ENCODE assay signal across 14 cellular contexts in genomic region chr11:128448981-128449713, GRCh38.
A peak's percentile ranks its signal among the peaks of the same experiment; 100 is the strongest.
DNase-seq lines count a peak whose midpoint lies in the region; ATAC-seq and TF ChIP-seq lines count a peak whose summit lies in the region.
"Had no signal": no experiment of that assay in that cellular context is flagged by ENCODE, and none has a peak within 500 bp of the region (broad histone marks: within the 10 kb centered on the region; RNA-seq: fewer than 3 reads in every experiment).

No MANE protein-coding gene starts in this region.

- H3K4me1 ChIP-seq in Caco-2, result peaks cover 19% of the 10 kb centered on the region
- H3K4me1 ChIP-seq in naive thymus-derived CD4-positive, alpha-beta T cell (ENCODE audit: control insufficient read depth in 2 of 2, insufficient read depth in 2 of 2, low read length in 2 of 2), result peaks cover 0 to 17% of the 10 kb centered on the region in 2 donors

- no peaks in the 10 kb centered on the region for H3K27me3 ChIP-seq in Caco-2 (replicated peaks; ENCODE audit: control insufficient read depth, insufficient read depth, low read length)
- H3K27me3 ChIP-seq in naive thymus-derived CD4-positive, alpha-beta T cell (ENCODE audit: control insufficient read depth in 2 of 2, insufficient read depth in 2 of 2, low read length in 2 of 2), result no peaks in the 10 kb centered on the region
- H3K27me3 ChIP-seq: thyroid gland had no signal

- CTCF ChIA-PET in Caco-2 (lab: Charles Lee), result interaction anchor here (0.6 to 1.7 kb wide), 4 partner anchors 60 to 292 kb away, joined by 3 to 10 read pairs (median 5); no protein-coding TSS in a partner anchor
- CTCF ChIA-PET in naive thymus-derived CD4-positive, alpha-beta T cell (lab: Charles Lee), result interaction anchor here (0.6 to 1.8 kb wide), 3 partner anchors 20 to 126 kb away, joined by 3 to 6 read pairs (median 5); no protein-coding TSS in a partner anchor

- no peak overlapping the region for H3K4me3 Mint-ChIP-seq in Caco-2 (ENCODE audit: unreplicated experiment)
- H3K4me3 Mint-ChIP-seq in naive thymus-derived CD4-positive, alpha-beta T cell, result no peak overlapping the region
- H3K4me3 Mint-ChIP-seq: T-helper 2 cell treated with Interferon-gamma antibody and Interleukin-4, amounts not matched to agents 5 μg/mL and 100 μg/mL, for 36 hours had no signal

- ATAC-seq in naive thymus-derived CD4-positive, alpha-beta T cell, result no peak
- ATAC-seq in left lobe of liver, result no peak
- no peak for ATAC-seq in left ventricle myocardium superior

- intact Hi-C loops in Caco-2 (cut with micrococcal nuclease; ENCODE audit: unreplicated experiment) (loop anchor here (1.0 to 5.0 kb wide), 7 partner anchors 14 to 292 kb away; no protein-coding TSS in a partner anchor), left ventricle myocardium superior (cut with micrococcal nuclease) (no loop called here)
- intact Hi-C loops in naive thymus-derived CD4-positive, alpha-beta T cell (cut with micrococcal nuclease), result no loop called here

- peaks cover 14% of the 10 kb centered on the region for H3K4me1 Mint-ChIP-seq in Caco-2 (ENCODE audit: low read depth, unreplicated experiment)
- H3K4me1 Mint-ChIP-seq in naive thymus-derived CD4-positive, alpha-beta T cell, result peaks cover 23 to 72% (median 47%) of the 10 kb centered on the region in 7 donors

- H3K4me3 ChIP-seq in Caco-2 (ENCODE audit: low read depth, low read length) (no peak overlapping the region), astrocyte of the spinal cord (ENCODE audit: low read depth, low read length) (no peak overlapping the region)
- H3K4me3 ChIP-seq in naive thymus-derived CD4-positive, alpha-beta T cell (ENCODE audit: low read length), result no peak overlapping the region
- H3K4me3 ChIP-seq: thyroid gland had no signal

- no peak for DNase-seq in Caco-2
- DNase-seq in astrocyte of the spinal cord (ENCODE audit: low read depth, low spot score), result peak; percentile 93
- peak in 1 of 9 donors; percentile 33 for DNase-seq in naive thymus-derived CD4-positive, alpha-beta T cell
- no peak for DNase-seq in iPS-NIHi11 (ENCODE audit: low spot score)
- DNase-seq in hippocampal formation (lab: John Stamatoyannopoulos, UW), result no peak
- no peak for DNase-seq in left lobe of liver (ENCODE audit: low spot score)
- DNase-seq in left ventricle myocardium superior, result no peak
- DNase-seq: activated CD8-positive, alpha-beta memory T cell treated with anti-CD3 and anti-CD28 coated beads, Interleukin-2, amount 50 U/mL, for 48 hours; cortex of kidney; foreskin melanocyte; NCI-H1436 treated with DMSO at 0.1 percent for 48 hours had no signal

- H3K27ac ChIP-seq in KOPT-K1 (ENCODE audit: low read depth, low read length, poor library complexity, severe bottlenecking), result peak overlapping the region; percentile 6
- no peak overlapping the region for H3K27ac ChIP-seq in naive thymus-derived CD4-positive, alpha-beta T cell (ENCODE audit: low read depth, low read length)

- no TSS peak for BruUV-seq in Caco-2 (replicated peaks; lab: Mats Ljungman, UMichigan)

- no peaks in the 10 kb centered on the region for H3K9me3 Mint-ChIP-seq in Caco-2 (ENCODE audit: unreplicated experiment)
- H3K9me3 Mint-ChIP-seq in naive thymus-derived CD4-positive, alpha-beta T cell, result peaks cover 0 to 28% (median 13%) of the 10 kb centered on the region in 11 donors

- peak overlapping the region; percentile 84 for H3K27ac Mint-ChIP-seq in Caco-2 (ENCODE audit: unreplicated experiment)
- H3K27ac Mint-ChIP-seq in naive thymus-derived CD4-positive, alpha-beta T cell, result peak overlapping the region in 8 of 9 donors; percentile 23 to 64 (median 62)
- H3K27ac Mint-ChIP-seq: T-helper 2 cell treated with Interferon-gamma antibody and Interleukin-4, amounts not matched to agents 5 μg/mL and 100 μg/mL, for 36 hours had no signal

- no peaks in the 10 kb centered on the region for H3K36me3 ChIP-seq in Caco-2 (ENCODE audit: control insufficient read depth, insufficient read depth, low read length)
- no peaks in the 10 kb centered on the region for H3K36me3 ChIP-seq in KOPT-K1 (ENCODE audit: insufficient read depth, low read length)
- H3K36me3 ChIP-seq in naive thymus-derived CD4-positive, alpha-beta T cell (ENCODE audit: control insufficient read depth in 2 of 3, insufficient read depth in 3 of 3, low read length in 3 of 3), result no peaks in the 10 kb centered on the region
- H3K36me3 ChIP-seq: thyroid gland had no signal

- POLR2A ChIA-PET in Caco-2 (lab: Charles Lee), result no interaction called here
- POLR2A ChIA-PET in naive thymus-derived CD4-positive, alpha-beta T cell (lab: Charles Lee), result interaction anchor here (0.6 to 1.8 kb wide), 6 partner anchors 9 to 136 kb away, joined by 3 to 6 read pairs (median 3); no protein-coding TSS in a partner anchor

- in situ Hi-C loops in astrocyte of the spinal cord (cut with HindIII; ENCODE audit: low sequenced_read_pairs), result no loop called here

- H3K27me3 Mint-ChIP-seq in Caco-2 (ENCODE audit: insufficient read depth, unreplicated experiment), result no peaks in the 10 kb centered on the region
- no peaks in the 10 kb centered on the region for H3K27me3 Mint-ChIP-seq in naive thymus-derived CD4-positive, alpha-beta T cell

- TF ChIP-seq CTCF in Caco-2 (IDR thresholded peaks at IDR 0.05; ENCODE audit: insufficient read depth in 1 of 2, low read depth in 1 of 2, low read length in 1 of 2, severe bottlenecking in 1 of 2, unreplicated experiment in 1 of 2), result no peak
- no peak for TF ChIP-seq CTCF in astrocyte of the spinal cord (IDR thresholded peaks at IDR 0.05; ENCODE audit: low read depth, low read length)

- H3K9me3 ChIP-seq in Caco-2 (no peaks in the 10 kb centered on the region; the same call in 1 of the 2 replicates), KOPT-K1 (ENCODE audit: insufficient read depth, low read length, poor library complexity, severe bottlenecking) (peaks cover 4% of the 10 kb centered on the region)
- H3K9me3 ChIP-seq in naive thymus-derived CD4-positive, alpha-beta T cell (ENCODE audit: control insufficient read depth in 2 of 3, low read length in 3 of 3), result peaks cover 0 to 5% (median 0%) of the 10 kb centered on the region in 3 experiments
- H3K9me3 ChIP-seq: thyroid gland had no signal

- H3K36me3 Mint-ChIP-seq in Caco-2 (ENCODE audit: insufficient read depth, unreplicated experiment), result no peaks in the 10 kb centered on the region
- peaks cover 5 to 38% (median 19%) of the 10 kb centered on the region in 5 donors for H3K36me3 Mint-ChIP-seq in naive thymus-derived CD4-positive, alpha-beta T cell
